In the genomic region with DNA sequence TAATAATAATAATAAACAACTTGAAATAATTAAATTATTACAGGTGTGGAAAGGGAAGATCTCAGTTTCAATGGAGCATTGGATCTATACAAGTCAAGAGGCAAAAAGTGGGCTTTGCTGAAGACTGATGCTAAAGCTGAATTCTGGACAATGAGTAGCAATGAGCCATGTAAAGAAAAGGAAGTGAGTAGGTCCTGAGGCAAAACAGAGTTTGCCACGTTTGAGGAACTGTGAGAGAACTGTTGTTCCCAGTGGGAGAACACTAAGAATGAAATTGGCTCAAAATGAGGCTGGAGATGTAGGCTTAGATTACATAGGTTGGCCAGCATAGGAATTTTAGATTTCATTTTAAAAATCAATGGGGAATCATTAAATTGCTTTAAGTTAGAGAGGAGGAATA, we compare ENCODE assay signal across 15 cellular contexts. TPM values are rescaled to one million over a fixed set of nuclear protein-coding genes. Genes with fewer than 3 reads are reported as not detected.
"Had no signal": no experiment of that assay in that cellular context is flagged by ENCODE, and none has a peak within 500 bp of the region (broad histone marks: within the 10 kb centered on the region; RNA-seq: fewer than 3 reads in every experiment).

No MANE protein-coding gene starts in this region.

- H3K4me3 Mint-ChIP-seq: memory B cell; natural killer cell; stimulated activated naive CD8-positive, alpha-beta T cell treated with anti-CD3 and anti-CD28 coated beads, Interleukin-15, amount 100 ng/mL, for 72 hours had no signal

- H3K9me3 Mint-ChIP-seq: stimulated activated naive CD8-positive, alpha-beta T cell treated with anti-CD3 and anti-CD28 coated beads, Interleukin-15, amount 100 ng/mL, for 72 hours had no signal

- H3K36me3 Mint-ChIP-seq: memory B cell, natural killer cell had no signal

- ATAC-seq: left ventricle myocardium superior, lower lobe of right lung, natural killer cell, right lobe of liver, upper lobe of right lung had no signal

- H3K4me1 Mint-ChIP-seq: memory B cell, natural killer cell had no signal

- H3K27me3 Mint-ChIP-seq: progenitor cell of endocrine pancreas had no signal

- H3K27ac Mint-ChIP-seq: memory B cell; natural killer cell; progenitor cell of endocrine pancreas; stimulated activated naive CD8-positive, alpha-beta T cell treated with anti-CD3 and anti-CD28 coated beads, Interleukin-15, amount 100 ng/mL, for 72 hours had no signal

- DNase-seq: erythroblast; esophagus squamous epithelium; left ventricle myocardium superior; lower lobe of right lung; natural killer cell; small intestine; stimulated activated CD4-positive, alpha-beta T cell treated with anti-CD3 and anti-CD28 coated beads, Interleukin-15, amount 100 ng/mL, for 24 hours; stimulated activated CD4-positive, alpha-beta T cell treated with anti-CD3 and anti-CD28 coated beads, Interleukin-2, amount 100 ng/mL, for 48 hours; stimulated activated naive CD8-positive, alpha-beta T cell treated with anti-CD3 and anti-CD28 coated beads, Interleukin-15, amount 100 ng/mL, for 72 hours; transverse colon; upper lobe of right lung had no signal

RNA-seq across cellular contexts. Expression of a gene that starts 33.9 kb away (rescaled TPM):
- total RNA-seq: mononuclear cell, natural killer cell had no signal
